In the genomic region with DNA sequence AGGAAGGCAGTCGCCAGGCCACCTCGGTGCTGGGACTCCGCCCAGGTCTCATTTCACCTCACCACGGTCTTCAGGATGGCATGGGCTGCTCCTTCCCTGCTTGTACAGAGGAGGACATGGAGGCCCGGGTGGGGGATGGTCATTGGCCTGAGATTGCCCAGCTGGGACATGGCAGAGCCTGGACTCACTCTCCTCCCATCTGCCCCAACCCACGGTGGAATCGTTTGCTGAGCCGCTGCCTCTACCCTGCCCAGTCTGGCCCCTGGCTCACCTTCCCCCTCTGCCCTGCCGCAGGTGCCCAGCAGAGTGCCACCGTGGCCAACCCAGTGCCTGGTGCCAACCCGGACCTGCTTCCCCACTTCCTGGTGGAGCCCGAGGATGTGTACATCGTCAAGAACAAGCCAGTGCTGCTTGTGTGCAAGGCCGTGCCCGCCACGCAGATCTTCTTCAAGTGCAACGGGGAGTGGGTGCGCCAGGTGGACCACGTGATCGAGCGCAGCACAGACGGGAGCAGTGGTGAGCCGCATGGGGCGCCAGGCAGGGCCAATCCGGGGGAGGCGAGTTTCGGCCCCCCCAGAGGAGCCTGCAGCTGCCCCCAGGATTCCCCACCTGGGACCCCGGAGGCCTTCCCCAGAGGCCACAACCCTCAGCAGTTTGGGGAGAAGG, we compare ENCODE assay signal across 21 cellular contexts. TPM values are rescaled to one million over a fixed set of nuclear protein-coding genes. Genes with fewer than 3 reads are reported as not detected.
A peak's percentile ranks its signal among the peaks of the same experiment; 100 is the strongest.
DNase-seq lines count a peak whose midpoint lies in the region; ATAC-seq, FAIRE-seq and TF ChIP-seq lines count a peak whose summit lies in the region.
"Had no signal": no experiment of that assay in that cellular context is flagged by ENCODE, and none has a peak within 500 bp of the region (broad histone marks: within the 10 kb centered on the region; RNA-seq: fewer than 3 reads in every experiment).

No MANE protein-coding gene starts in this region.

- H3K4me3 ChIP-seq in heart right ventricle: no peak overlapping the region
- H3K4me3 ChIP-seq in OCI-LY3 (ENCODE audit: low read length): peak overlapping the region; percentile 70
- no peak overlapping the region; a peak in 1 of 8 replicates for H3K4me3 ChIP-seq in H1 (ENCODE audit: extremely low read depth in 1 of 4, insufficient read depth in 2 of 4, low read depth in 3 of 4, low read length in 4 of 4)
- no peak overlapping the region for H3K4me3 ChIP-seq in endodermal cell (ENCODE audit: low read length)

- H3K4me1 Mint-ChIP-seq in endodermal cell: peaks cover 26% of the 10 kb centered on the region
- H3K4me1 Mint-ChIP-seq: CD8-positive, alpha-beta memory T cell had no signal

- peak; percentile 42 for DNase-seq in Right ventricle myocardium inferior (ENCODE audit: missing footprints)
- DNase-seq in heart right ventricle: no peak
- DNase-seq in H1 (ENCODE audit: low read depth in 1 of 2, low spot score in 2 of 2): no peak
- DNase-seq in endodermal cell: no peak
- no peak for DNase-seq in urothelium cell line (ENCODE audit: low spot score)
- DNase-seq: 8988T; BE2C; CD8-positive, alpha-beta memory T cell; DMS79; GOT3; NCI-H1105 treated with DMSO at 0.1 percent for 48 hours; NCI-H187; NCI-H345; NCI-H526 treated with DMSO at 0.1 percent for 48 hours; SHP77 had no signal

- POLR2A ChIA-PET in H1 (lab: Charles Lee; ENCODE audit: partially characterized antibody): interaction anchor here (0.6 to 2.0 kb wide), 5 partner anchors 10 to 192 kb away, joined by 3 to 5 read pairs (median 4); no protein-coding TSS in a partner anchor

- TF ChIP-seq CTCF in heart right ventricle (IDR thresholded peaks at IDR 0.05) (no peak), OCI-LY3 (IDR thresholded peaks at IDR 0.05; ENCODE audit: low read depth, low read length) (no peak), H1 (IDR thresholded peaks at IDR 0.05; ENCODE audit: control extremely low read depth in 1 of 3, insufficient read depth in 1 of 3, low read depth in 1 of 3, low read length in 3 of 3) (no peak), endodermal cell (conservative IDR thresholded peaks at IDR 0.05) (no peak)

- peak overlapping the region; percentile 96; the same call in 1 of the 2 replicates for H2BK12ac ChIP-seq in H1 (ENCODE audit: low read depth, low read length)

- H3K36me3 ChIP-seq in heart right ventricle (no peaks in the 10 kb centered on the region), OCI-LY3 (replicated peaks; ENCODE audit: low read depth, low read length) (no peaks in the 10 kb centered on the region), H1 (ENCODE audit: control insufficient read depth in 2 of 4, insufficient read depth in 4 of 4, low read length in 3 of 4) (no peaks in the 10 kb centered on the region), endodermal cell (ENCODE audit: control insufficient read depth, insufficient read depth, low read length) (no peaks in the 10 kb centered on the region)
- H3K36me3 ChIP-seq: BE2C had no signal

- H3K56ac ChIP-seq in H1 (replicated peaks; ENCODE audit: insufficient read length, low read depth, low read length): no peak overlapping the region

- H3K4me1 ChIP-seq in heart right ventricle: no peaks in the 10 kb centered on the region
- H3K4me1 ChIP-seq in OCI-LY3 (ENCODE audit: low read length): peaks cover 11% of the 10 kb centered on the region
- H3K4me1 ChIP-seq in H1 (replicated peaks in 1 of 4; ENCODE audit: control insufficient read depth in 3 of 4, insufficient read depth in 4 of 4, low read length in 3 of 4): peaks cover 6 to 37% (median 26%) of the 10 kb centered on the region in 4 experiments
- peaks cover 17% of the 10 kb centered on the region for H3K4me1 ChIP-seq in endodermal cell (ENCODE audit: control insufficient read depth, insufficient read depth, low read length)

- no peak overlapping the region for H2BK120ac ChIP-seq in H1 (replicated peaks; ENCODE audit: low read depth, low read length)

- H2BK20ac ChIP-seq in H1 (ENCODE audit: low read length): 0 out of 2 replicates have a peak overlapping the region, but pooled peaks have one; percentile 55

- H3K23me2 ChIP-seq in H1 (ENCODE audit: low read depth, low read length): no peaks in the 10 kb centered on the region

- CTCF ChIA-PET in H1 (lab: Charles Lee; ENCODE audit: partially characterized antibody): interaction anchor here (0.7 to 6.5 kb wide), 8 partner anchors 10 to 168 kb away, joined by 3 to 39 read pairs (median 4); no protein-coding TSS in a partner anchor

- peak overlapping the region; percentile 86 for H3K18ac ChIP-seq in H1 (ENCODE audit: extremely low read depth, low read length)

- no peak overlapping the region for H3K27ac Mint-ChIP-seq in endodermal cell
- H3K27ac Mint-ChIP-seq: CD8-positive, alpha-beta memory T cell; T-helper 1 cell treated with Interleukin-12 subunit alpha and Interleukin-12 subunit beta and Interleukin-4 antibody, amounts not matched to agents 30 μg/mL and 1 μg/mL, for 36 hours had no signal

- H3K79me2 ChIP-seq in OCI-LY3 (ENCODE audit: low read length) (no peaks in the 10 kb centered on the region), H1 (ENCODE audit: control insufficient read depth in 1 of 2, insufficient read depth in 2 of 2, low read length in 2 of 2) (no peaks in the 10 kb centered on the region)

- no peaks in the 10 kb centered on the region for H3K9me3 Mint-ChIP-seq in endodermal cell
- H3K9me3 Mint-ChIP-seq: T-helper 1 cell treated with Interleukin-12 subunit alpha and Interleukin-12 subunit beta and Interleukin-4 antibody, amounts not matched to agents 30 μg/mL and 1 μg/mL, for 36 hours had no signal

- intact Hi-C loops in Right ventricle myocardium inferior (cut with DNase I) (no loop called here), heart right ventricle (cut with DNase I) (no loop called here)

- H3K4ac ChIP-seq in H1 (replicated peaks; ENCODE audit: insufficient read length, low read depth, low read length): peak overlapping the region; percentile 86

- peak overlapping the region; percentile 7; the same call in 1 of the 2 replicates for H4K8ac ChIP-seq in H1 (ENCODE audit: extremely low read depth, insufficient read depth, low read length)

- no peak overlapping the region for H3K27ac ChIP-seq in heart right ventricle
- H3K27ac ChIP-seq in OCI-LY3 (ENCODE audit: low read length): no peak overlapping the region
- no peak overlapping the region for H3K27ac ChIP-seq in H1 (ENCODE audit: low read depth, low read length)
- H3K27ac ChIP-seq in endodermal cell (ENCODE audit: low read depth, low read length): no peak overlapping the region

- FAIRE-seq in H1 (lab: Jason Lieb, UNC): no peak
- no peak for FAIRE-seq in urothelium cell line (lab: Jason Lieb, UNC)
- FAIRE-seq: D721Med had no signal

- WGBS in heart right ventricle, 2 donors: 64 to 70% methylated on average over 27 to 28 of the region's 28 CpGs
- 88% methylated on average over 16 of the region's 28 CpGs; no CpG with 5 or more reads in 1 of the 2 experiments for WGBS in H1 (ENCODE audit: extremely low coverage in 1 of 2, insufficient coverage in 1 of 2, insufficient read length in 1 of 2, insufficient replicate concordance in 2 of 2, low coverage in 1 of 2, low lambda C conversion rate in 2 of 2, missing lambda C conversion rate in 1 of 2), 2 experiments
- 89 to 90% methylated on average over 24 to 28 of the region's 28 CpGs for WGBS in endodermal cell (ENCODE audit: insufficient coverage in 1 of 2, insufficient read length in 1 of 2), 2 experiments

- peak overlapping the region; percentile 93; the same call in 1 of the 2 replicates for H2BK5ac ChIP-seq in H1 (ENCODE audit: low read depth, low read length)

- H3K4me2 ChIP-seq in OCI-LY3 (ENCODE audit: low read length): peak overlapping the region; percentile 72
- H3K4me2 ChIP-seq in H1 (ENCODE audit: insufficient read depth in 1 of 2, low read depth in 2 of 2, low read length in 2 of 2): peak overlapping the region in 1 of 2 experiments; percentile 40; a peak in 1 of 4 replicates

- peak overlapping the region; percentile 95 for H2BK15ac ChIP-seq in H1 (ENCODE audit: low read length)

- H3K27me3 ChIP-seq in heart right ventricle (peaks cover 0 to 74% (median 62%) of the 10 kb centered on the region in 7 donors), OCI-LY3 (ENCODE audit: low read depth, low read length) (peaks cover 37% of the 10 kb centered on the region), H1 (replicated peaks in 1 of 4; ENCODE audit: control insufficient read depth in 3 of 4, extremely low read depth in 1 of 4, insufficient read depth in 3 of 4, low read length in 3 of 4) (no peaks in the 10 kb centered on the region), endodermal cell (ENCODE audit: control insufficient read depth, insufficient read depth, low read length, poor library complexity, severe bottlenecking) (peaks cover 7% of the 10 kb centered on the region)
- H3K27me3 ChIP-seq: BE2C had no signal

- peak overlapping the region; percentile 61 for H2AFZ ChIP-seq in OCI-LY3 (ENCODE audit: low read depth, low read length)
- H2AFZ ChIP-seq in H1 (ENCODE audit: low read length): no peak overlapping the region

- H3K23ac ChIP-seq in H1 (ENCODE audit: insufficient read length): no peak overlapping the region

- H3K9me3 ChIP-seq in heart right ventricle (no peaks in the 10 kb centered on the region), OCI-LY3 (ENCODE audit: insufficient read depth, low read length) (no peaks in the 10 kb centered on the region), H1 (ENCODE audit: insufficient read depth in 2 of 2, low read depth in 1 of 2, low read length in 1 of 2) (no peaks in the 10 kb centered on the region), endodermal cell (ENCODE audit: control insufficient read depth, low read length) (no peaks in the 10 kb centered on the region)
- H3K9me3 ChIP-seq: BE2C had no signal

- 0 out of 2 replicates have a peak overlapping the region, but pooled peaks have one; percentile 15 for H2AK5ac ChIP-seq in H1 (ENCODE audit: low read depth, low read length)

- no peak for TF ChIP-seq POLR2A in H1 (IDR thresholded peaks at IDR 0.05; ENCODE audit: control extremely low read depth in 1 of 2, low read depth in 2 of 2, low read length in 2 of 2)

- H3K9ac ChIP-seq in OCI-LY3 (ENCODE audit: low read length) (no peak overlapping the region), H1 (replicated peaks in 1 of 4; ENCODE audit: extremely low read depth in 1 of 4, low read depth in 3 of 4, low read length in 3 of 4) (no peak overlapping the region), endodermal cell (ENCODE audit: extremely low read depth, low read length, poor library complexity, severe bottlenecking) (no peak overlapping the region)

- TF ChIP-seq EP300 in H1 (IDR thresholded peaks at IDR 0.05; ENCODE audit: borderline replicate concordance in 1 of 2, low read depth in 2 of 2, low read length in 2 of 2): no peak

- no peak overlapping the region for H3K4me3 Mint-ChIP-seq in endodermal cell
- H3K4me3 Mint-ChIP-seq: CD8-positive, alpha-beta memory T cell; T-helper 1 cell treated with Interleukin-12 subunit alpha and Interleukin-12 subunit beta and Interleukin-4 antibody, amounts not matched to agents 30 μg/mL and 1 μg/mL, for 36 hours had no signal

- peaks cover 7% of the 10 kb centered on the region for H3K27me3 Mint-ChIP-seq in endodermal cell (ENCODE audit: insufficient read depth)

- TF ChIP-seq RAD21 in H1 (IDR thresholded peaks at IDR 0.05 in 1 of 2, conservative IDR thresholded peaks at IDR 0.05 in 1 of 2; ENCODE audit: low read depth in 2 of 2, low read length in 2 of 2): no peak

- H3K14ac ChIP-seq in H1 (ENCODE audit: insufficient read length): no peak overlapping the region

- H4K91ac ChIP-seq in H1 (replicated peaks; ENCODE audit: insufficient read length, low read length): peak overlapping the region; percentile 86

- no peaks in the 10 kb centered on the region for H3K36me3 Mint-ChIP-seq in endodermal cell (ENCODE audit: low read depth)
- H3K36me3 Mint-ChIP-seq: CD8-positive, alpha-beta memory T cell had no signal

- H3K79me1 ChIP-seq in H1 (ENCODE audit: low read depth, low read length): no peaks in the 10 kb centered on the region

- ATAC-seq in Right ventricle myocardium inferior (no peak), heart right ventricle (no peak), GM21423 (IDR thresholded peaks at IDR 0.05; ENCODE audit: unreplicated experiment) (no peak), GM18868 (IDR thresholded peaks at IDR 0.05; ENCODE audit: unreplicated experiment) (no peak)
- ATAC-seq: SK-N-SH treated with all-trans-retinoic acid at 6 μM for 48 hours had no signal

- H4K20me1 ChIP-seq in OCI-LY3 (ENCODE audit: insufficient read depth, low read length) (no peaks in the 10 kb centered on the region), H1 (replicated peaks in 1 of 2; ENCODE audit: control insufficient read depth in 1 of 2, insufficient read depth in 2 of 2, low read length in 2 of 2) (no peaks in the 10 kb centered on the region)

- no peak overlapping the region for H4K5ac ChIP-seq in H1 (ENCODE audit: insufficient read length, low read depth, low read length)

RNA-seq across cellular contexts. Expression of a gene that starts 36.7 kb away (rescaled TPM):
- 6.4 TPM for total RNA-seq in Right ventricle myocardium inferior
- 10 to 100 TPM in 1 of 10 donors, 1 to 10 TPM in 7, under 1 TPM in 2; 0.68 to 18.7 (median 2.9) TPM for total RNA-seq in heart right ventricle
- polyA plus RNA-seq in heart right ventricle: 10 to 100 TPM in 1 of 2 donors, 1 to 10 TPM in 1; 4.5 to 17.2 TPM
- not detected in 2 replicates for total RNA-seq in H1 (2021; fragmentation: NEBNext Ultra II Directional; extraction: Animal tissue kit (Norgen Biotek cat#: 25700))
- polyA plus RNA-seq in H1 (2011; rRNA removed): not detected in 2 replicates
- 0.04 TPM for polyA plus RNA-seq in H1 (2011; cell fraction: cytosol; rRNA removed)
- 0.10 TPM for polyA plus RNA-seq in H1 (2011; cell fraction: nucleus; rRNA removed)
- not detected in 4 replicates for polyA plus RNA-seq in H1 (2012, experiment 1 of 2)
- polyA plus RNA-seq in H1 (2012, experiment 2 of 2): not detected
- polyA plus RNA-seq in H1 (2013, experiment 1 of 2): not detected
- polyA plus RNA-seq in H1 (2013, experiment 2 of 2): not detected
- polyA minus RNA-seq in H1 (2011; rRNA and poly(A)+ RNA removed): 0.24 TPM in 1 of 2 replicates, not detected in the other
- not detected for polyA minus RNA-seq in H1 (2011; cell fraction: cytosol; rRNA and poly(A)+ RNA removed)
- polyA minus RNA-seq in H1 (2011; cell fraction: nucleus; rRNA and poly(A)+ RNA removed): not detected
- under 1 TPM in 1 of 2 donors, not detected in 1; 0.55 TPM for total RNA-seq in endodermal cell
- polyA plus RNA-seq in endodermal cell (2013, experiment 1 of 2): not detected
- not detected for polyA plus RNA-seq in endodermal cell (2013, experiment 2 of 2)
- polyA plus RNA-seq: CD8-positive, alpha-beta memory T cell had no signal

RNA-seq across cellular contexts. Expression of a gene that starts 52.1 kb away (rescaled TPM):
- total RNA-seq in Right ventricle myocardium inferior: 0.08 TPM
- total RNA-seq in heart right ventricle: under 1 TPM in 4 of 10 donors, not detected in 6; 0.06 to 0.35 (median 0.09) TPM
- polyA plus RNA-seq in heart right ventricle: under 1 TPM in 1 of 2 donors, not detected in 1; 0.01 TPM
- total RNA-seq in H1 (2021; fragmentation: NEBNext Ultra II Directional; extraction: Animal tissue kit (Norgen Biotek cat#: 25700)): 4.0 and 4.1 TPM in 2 replicates
- 7.6 and 11.1 TPM in 2 replicates for polyA plus RNA-seq in H1 (2011; rRNA removed)
- 5.5 TPM for polyA plus RNA-seq in H1 (2011; cell fraction: cytosol; rRNA removed)
- polyA plus RNA-seq in H1 (2011; cell fraction: nucleus; rRNA removed): 11.1 TPM
- 4.2 to 10.8 TPM (median 8.7 TPM) in 4 replicates for polyA plus RNA-seq in H1 (2012, experiment 1 of 2)
- polyA plus RNA-seq in H1 (2012, experiment 2 of 2): 5.7 TPM
- 3.8 TPM for polyA plus RNA-seq in H1 (2013, experiment 1 of 2)
- polyA plus RNA-seq in H1 (2013, experiment 2 of 2): 4.2 TPM
- 4.4 and 5.4 TPM in 2 replicates for polyA minus RNA-seq in H1 (2011; rRNA and poly(A)+ RNA removed)
- polyA minus RNA-seq in H1 (2011; cell fraction: cytosol; rRNA and poly(A)+ RNA removed): 5.1 TPM
- polyA minus RNA-seq in H1 (2011; cell fraction: nucleus; rRNA and poly(A)+ RNA removed): 4.8 TPM
- 1 to 10 TPM in 1 of 2 donors, under 1 TPM in 1; 0.89 to 1.4 TPM for total RNA-seq in endodermal cell
- polyA plus RNA-seq in endodermal cell (2013, experiment 1 of 2): 3.4 TPM
- 3.0 TPM for polyA plus RNA-seq in endodermal cell (2013, experiment 2 of 2)
- total RNA-seq: CD8-positive, alpha-beta memory T cell had no signal
- polyA plus RNA-seq: CD8-positive, alpha-beta memory T cell had no signal
